Comparison of ENCODE assay signal across 8 cellular contexts in genomic region chr1:155591770-155592169, GRCh38. TPM values are rescaled to one million over a fixed set of nuclear protein-coding genes. Genes with fewer than 3 reads are reported as not detected.
DNase-seq lines count a peak whose midpoint lies in the region; ATAC-seq and TF ChIP-seq lines count a peak whose summit lies in the region.

No MANE protein-coding gene starts in this region.

- H3K9ac ChIP-seq in Loucy (ENCODE audit: low read depth, low read length, poor library complexity, severe bottlenecking) = no peak overlapping the region

- H3K9me3 ChIP-seq in Loucy (ENCODE audit: insufficient read depth, low read depth, low read length) (no peaks in the 10 kb centered on the region), lung (ENCODE audit: control insufficient read depth in 2 of 2, insufficient read depth in 1 of 2, low read length in 1 of 2) (no peaks in the 10 kb centered on the region)

- CTCF ChIA-PET in activated naive CD4-positive, alpha-beta T cell treated with anti-CD3 and anti-CD28 coated beads for 36 hours (lab: Charles Lee) = interaction anchor here (0.7 to 3.9 kb wide), 5 partner anchors 35 to 385 kb away, joined by 3 to 24 read pairs (median 3); no protein-coding TSS in a partner anchor

- no peak overlapping the region for H3K4me3 ChIP-seq in Loucy (ENCODE audit: low read length, poor library complexity, severe bottlenecking)
- no peak overlapping the region for H3K4me3 ChIP-seq in lung
- no peak overlapping the region for H3K4me3 ChIP-seq in lower leg skin (ENCODE audit: low read depth, poor library complexity, severe bottlenecking)

- no peak for TF ChIP-seq POLR2A in lower leg skin (IDR thresholded peaks at IDR 0.05)

- H2AFZ ChIP-seq in Loucy (ENCODE audit: low read length) = no peak overlapping the region

- H3K4me1 ChIP-seq in Loucy (ENCODE audit: insufficient read depth, low read length, poor library complexity, severe bottlenecking) (no peaks in the 10 kb centered on the region), lung (ENCODE audit: control insufficient read depth in 2 of 2, insufficient read depth in 2 of 2, low read length in 2 of 2) (no peaks in the 10 kb centered on the region)

- H3F3A ChIP-seq in Loucy (ENCODE audit: low read depth) = no peaks in the 10 kb centered on the region

- TF ChIP-seq CTCF in Loucy (conservative IDR thresholded peaks at IDR 0.05; ENCODE audit: low read length) = peak; percentile 61
- peak; percentile 49 for TF ChIP-seq CTCF in lung (IDR thresholded peaks at IDR 0.05; ENCODE audit: control extremely low read depth, extremely low read depth)
- TF ChIP-seq CTCF in lower leg skin (IDR thresholded peaks at IDR 0.05) = no peak

- no peaks in the 10 kb centered on the region for H3K9me3 Mint-ChIP-seq in activated naive CD4-positive, alpha-beta T cell treated with anti-CD3 and anti-CD28 coated beads for 36 hours

- ATAC-seq in lung (ENCODE audit: insufficient read depth, low FRiP score) = no peak

- peak; percentile 44 for DNase-seq in activated naive CD4-positive, alpha-beta T cell treated with anti-CD3 and anti-CD28 coated beads for 36 hours
- no peak for DNase-seq in activated naive CD4-positive, alpha-beta T cell treated with Interleukin-2 at 50 U/mL for 16 hours
- DNase-seq in RPMI7951 (ENCODE audit: low read depth) (peak; percentile 58), dermis blood vessel endothelial cell (peak; percentile 81), lung (ENCODE audit: low spot score) (no peak), lower leg skin (ENCODE audit: low spot score in 2 of 2) (no peak), UCSD-AML1 (lab: John Stamatoyannopoulos, UW; ENCODE audit: unreplicated experiment) (no peak)

- intact Hi-C loops in activated naive CD4-positive, alpha-beta T cell treated with anti-CD3 and anti-CD28 coated beads for 36 hours (cut with micrococcal nuclease) = loop anchor here (1.0 to 2.0 kb wide), 3 partner anchors 267 to 385 kb away; partner anchors contain the start of gene THBS3
- intact Hi-C loops in lower leg skin (cut with DNase I; ENCODE audit: low total_unique reads) = loop anchor here (10.0 kb wide), 1 partner anchor 327 kb away; the partner anchor contains the start of gene SCAMP3

- H3K27me3 ChIP-seq in Loucy (ENCODE audit: insufficient read depth, low read length, poor library complexity, severe bottlenecking) (no peaks in the 10 kb centered on the region), lung (ENCODE audit: control insufficient read depth, insufficient read depth) (no peaks in the 10 kb centered on the region)

- H3K27ac Mint-ChIP-seq in activated naive CD4-positive, alpha-beta T cell treated with anti-CD3 and anti-CD28 coated beads for 36 hours = no peak overlapping the region

- H3K4me3 Mint-ChIP-seq in activated naive CD4-positive, alpha-beta T cell treated with anti-CD3 and anti-CD28 coated beads for 36 hours = no peak overlapping the region

- H3K36me3 Mint-ChIP-seq in activated naive CD4-positive, alpha-beta T cell treated with anti-CD3 and anti-CD28 coated beads for 36 hours (ENCODE audit: low read depth) = peaks cover 2% of the 10 kb centered on the region

- WGBS in lung, 2 donors = 38 to 39% methylated on average over 6 of the region's 6 CpGs
- WGBS in lower leg skin, 2 donors = 34 to 40% methylated on average over 6 of the region's 6 CpGs

- no peak overlapping the region for H3K4me2 ChIP-seq in Loucy (ENCODE audit: low read depth, low read length, poor library complexity, severe bottlenecking)

- no peaks in the 10 kb centered on the region for H4K20me1 ChIP-seq in Loucy (ENCODE audit: insufficient read depth, low read length, poor library complexity, severe bottlenecking)

- H3K4me1 Mint-ChIP-seq in activated naive CD4-positive, alpha-beta T cell treated with anti-CD3 and anti-CD28 coated beads for 36 hours (ENCODE audit: low read depth) = no peaks in the 10 kb centered on the region

- H3K27me3 Mint-ChIP-seq in activated naive CD4-positive, alpha-beta T cell treated with anti-CD3 and anti-CD28 coated beads for 36 hours (ENCODE audit: low read depth) = no peaks in the 10 kb centered on the region

- no peak overlapping the region for H3K27ac ChIP-seq in lung (ENCODE audit: low read depth in 1 of 2, low read length in 1 of 2)

- no peaks in the 10 kb centered on the region for H3K79me2 ChIP-seq in Loucy (ENCODE audit: insufficient read depth, low read length)

- H3K36me3 ChIP-seq in Loucy (ENCODE audit: insufficient read depth, low read length) = no peaks in the 10 kb centered on the region
- H3K36me3 ChIP-seq in lung (ENCODE audit: control insufficient read depth in 2 of 2, insufficient read depth in 2 of 2, low read length in 2 of 2) = peaks cover 0 to 2% of the 10 kb centered on the region in 2 donors

- no peaks in the 10 kb centered on the region for H3K9me2 ChIP-seq in Loucy (replicated peaks; ENCODE audit: low read depth, low read length)

RNA-seq across cellular contexts. Expression of gene MSTO1, which starts 18.2 kb away (rescaled TPM):
- total RNA-seq in activated naive CD4-positive, alpha-beta T cell treated with anti-CD3 and anti-CD28 coated beads for 36 hours = 10 to 100 TPM; 58.6 to 63.1 TPM
- total RNA-seq in RPMI7951 (2014; rRNA removed; shearing (Covaris generic)) = 14.9 and 15.5 TPM in 2 replicates
- total RNA-seq in dermis blood vessel endothelial cell (17.1 and 20.3 TPM in 2 replicates), lung (10 to 100 TPM; 22.1 to 51.5 TPM), lower leg skin (10 to 100 TPM in 2 of 4 donors, 1 to 10 TPM in 2; 6.1 to 12.8 (median 10.2) TPM)
- polyA plus RNA-seq in lung = 10 to 100 TPM; 28.8 to 33.6 TPM

RNA-seq across cellular contexts. Expression of gene ASH1L, which starts 29.2 kb away (rescaled TPM):
- total RNA-seq in activated naive CD4-positive, alpha-beta T cell treated with anti-CD3 and anti-CD28 coated beads for 36 hours = 10 to 100 TPM; 27.4 to 27.5 TPM
- 14.0 and 19.8 TPM in 2 replicates for total RNA-seq in RPMI7951 (2014; rRNA removed; shearing (Covaris generic))
- total RNA-seq in dermis blood vessel endothelial cell (24.2 and 32.4 TPM in 2 replicates), lung (10 to 100 TPM; 46.1 to 92.5 TPM), lower leg skin (10 to 100 TPM; 40.6 to 59.4 (median 49.9) TPM)
- polyA plus RNA-seq in lung = 1 to 10 TPM; 8.1 to 8.9 TPM

Comparison
In these comparisons a context has a peak if more than half of its experiments do, and no peak if none do; other contexts are left out.
1. DNase-seq: peak in activated naive CD4-positive, alpha-beta T cell treated with anti-CD3 and anti-CD28 coated beads for 36 hours (single experiment), RPMI7951 (single experiment) and dermis blood vessel endothelial cell (single experiment); none in activated naive CD4-positive, alpha-beta T cell treated with Interleukin-2 at 50 U/mL for 16 hours (single experiment), lung (single experiment), lower leg skin (0 of 2) and UCSD-AML1 (single experiment).
2. CTCF ChIP-seq: peak in Loucy (single experiment) and lung (single experiment); none in lower leg skin (0 of 3).